In genomic region chr4:182593413-182593812, GRCh38 we compare ENCODE assay signal across 32 cellular contexts.
A peak's percentile ranks its signal among the peaks of the same experiment; 100 is the strongest.
DNase-seq lines count a peak whose midpoint lies in the region; ATAC-seq and TF ChIP-seq lines count a peak whose summit lies in the region.
"Had no signal": no experiment of that assay in that cellular context is flagged by ENCODE, and none has a peak within 500 bp of the region (broad histone marks: within the 10 kb centered on the region; RNA-seq: fewer than 3 reads in every experiment).

No MANE protein-coding gene starts in this region.

- no peak overlapping the region for H3K9ac ChIP-seq in H9 (ENCODE audit: extremely low read depth, insufficient read length, low read length)
- H3K9ac ChIP-seq: parathyroid adenoma had no signal

- H2BK120ac ChIP-seq in H9 (ENCODE audit: low read depth, low read length, poor library complexity, severe bottlenecking) = no peak overlapping the region

- no peaks in the 10 kb centered on the region for H3K79me1 ChIP-seq in H9 (ENCODE audit: insufficient read depth, low read depth, low read length, poor library complexity, severe bottlenecking)

- H3K4me1 Mint-ChIP-seq in H9 (peaks cover 23 to 32% of the 10 kb centered on the region in 2 experiments), WTC11 (peaks cover 46% of the 10 kb centered on the region)
- no peaks in the 10 kb centered on the region for H3K4me1 Mint-ChIP-seq in stimulated activated effector memory CD8-positive, alpha-beta T cell treated with anti-CD3 and anti-CD28 coated beads, Interleukin-12 subunit alpha, Interleukin-12 subunit beta, amount 100 ng/mL, for 72 hours
- H3K4me1 Mint-ChIP-seq: CD8-positive, alpha-beta memory T cell; T-helper 17 cell had no signal

- H3K56ac ChIP-seq in H9 (ENCODE audit: insufficient read length, low read depth, low read length) = no peak overlapping the region

- H3K4me1 ChIP-seq in BE2C (peaks cover 16% of the 10 kb centered on the region), H9 (ENCODE audit: insufficient read depth, low read length) (peaks cover 6% of the 10 kb centered on the region; the same call in 1 of the 2 replicates)
- H3K4me1 ChIP-seq: esophagus muscularis mucosa, foreskin keratinocyte, parathyroid adenoma, testis, uterus had no signal

- H3T11ph ChIP-seq in H9 (ENCODE audit: low read length) = no peak overlapping the region

- CTCF ChIA-PET in WTC11 (lab: Charles Lee) = interaction anchor here (1.0 kb wide), 1 partner anchor 9 kb away, joined by 4 read pairs; no protein-coding TSS in a partner anchor

- no peaks in the 10 kb centered on the region for H3K27me3 ChIP-seq in BE2C
- no peaks in the 10 kb centered on the region for H3K27me3 ChIP-seq in H9 (ENCODE audit: insufficient read depth, low read length)
- H3K27me3 ChIP-seq: esophagus muscularis mucosa, foreskin keratinocyte, testis, uterus had no signal

- no peak overlapping the region for H2BK20ac ChIP-seq in H9 (ENCODE audit: low read depth, low read length, poor library complexity, severe bottlenecking)

- no peak overlapping the region for H3K14ac ChIP-seq in H9 (ENCODE audit: insufficient read depth, low read length)

- no peak overlapping the region for H4K8ac ChIP-seq in H9 (replicated peaks; ENCODE audit: insufficient read length, low read depth, low read length)

- H2BK15ac ChIP-seq in H9 (ENCODE audit: low read depth, low read length) = no peak overlapping the region; the same call in 1 of the 2 replicates

- peak overlapping the region; percentile 15 for H3K18ac ChIP-seq in H9 (ENCODE audit: insufficient read length, low read depth, low read length)

- H3K27ac ChIP-seq in H9 (ENCODE audit: insufficient read length, low read depth, low read length) = no peak overlapping the region
- H3K27ac ChIP-seq: esophagus muscularis mucosa, foreskin keratinocyte, HL-60, parathyroid adenoma, PC-9, skin epidermis, testis, uterus had no signal

- H3K4me2 ChIP-seq in H9 (ENCODE audit: insufficient read depth, insufficient read length, low read length) = no peak overlapping the region
- H3K4me2 ChIP-seq: PC-9 had no signal

- H3K27ac Mint-ChIP-seq in H9 (peak overlapping the region; percentile 40 to 79 (median 60); a peak in 6 of 7 replicates), WTC11 (peak overlapping the region; percentile 82)
- no peak overlapping the region for H3K27ac Mint-ChIP-seq in stimulated activated effector memory CD8-positive, alpha-beta T cell treated with anti-CD3 and anti-CD28 coated beads, Interleukin-12 subunit alpha, Interleukin-12 subunit beta, amount 100 ng/mL, for 72 hours
- H3K27ac Mint-ChIP-seq: activated CD4-positive, alpha-beta memory T cell treated with anti-CD3 and anti-CD28 coated beads for 36 hours; CD8-positive, alpha-beta memory T cell; dendritic cell treated with granulocyte-macrophage colony-stimulating factor and Interleukin-4, amounts not matched to agents 40 ng/mL and 50 ng/mL, for 4 days; T-helper 17 cell had no signal

- H3K4me3 ChIP-seq in BE2C (ENCODE audit: low read depth, low read length) = peak overlapping the region; percentile 17
- H3K4me3 ChIP-seq: esophagus muscularis mucosa, PC-9, skin epidermis, testis, uterus had no signal

- peak; percentile 54 for ATAC-seq in WTC11
- ATAC-seq in GM21619 (IDR thresholded peaks at IDR 0.05; ENCODE audit: unreplicated experiment) = no peak
- no peak for ATAC-seq in stimulated activated effector memory CD8-positive, alpha-beta T cell treated with anti-CD3 and anti-CD28 coated beads, Interleukin-12 subunit alpha, Interleukin-12 subunit beta, amount 100 ng/mL, for 72 hours
- ATAC-seq in left lobe of liver = no peak
- ATAC-seq: foreskin keratinocyte; stimulated activated naive CD8-positive, alpha-beta T cell treated with anti-CD3 and anti-CD28 coated beads, Interleukin-15, Interleukin-2, amounts not matched to agents 100 U/mL and 50 U/mL, for 24 hours; T-helper 17 cell had no signal

- H3K9me3 Mint-ChIP-seq in H9 (peaks cover 0 to 8% of the 10 kb centered on the region in 2 experiments; a peak in 3 of 5 replicates), WTC11 (peaks cover 10% of the 10 kb centered on the region; the same call in 1 of the 2 replicates)
- H3K9me3 Mint-ChIP-seq in stimulated activated effector memory CD8-positive, alpha-beta T cell treated with anti-CD3 and anti-CD28 coated beads, Interleukin-12 subunit alpha, Interleukin-12 subunit beta, amount 100 ng/mL, for 72 hours = no peaks in the 10 kb centered on the region
- H3K9me3 Mint-ChIP-seq: activated CD4-positive, alpha-beta memory T cell treated with anti-CD3 and anti-CD28 coated beads for 36 hours; dendritic cell treated with granulocyte-macrophage colony-stimulating factor and Interleukin-4, amounts not matched to agents 40 ng/mL and 50 ng/mL, for 4 days had no signal

- H2BK12ac ChIP-seq in H9 (ENCODE audit: insufficient read length, low read depth, low read length) = no peak overlapping the region

- peak overlapping the region; percentile 18 for H2AK5ac ChIP-seq in H9 (ENCODE audit: insufficient read length, low read length)

- H3K36me3 Mint-ChIP-seq in H9 (ENCODE audit: insufficient read depth in 1 of 3, low read depth in 3 of 3) (peaks cover under 1 to 11% (median 8%) of the 10 kb centered on the region in 3 experiments; a peak in 5 of 7 replicates), WTC11 (peaks cover 10% of the 10 kb centered on the region)
- H3K36me3 Mint-ChIP-seq in stimulated activated effector memory CD8-positive, alpha-beta T cell treated with anti-CD3 and anti-CD28 coated beads, Interleukin-12 subunit alpha, Interleukin-12 subunit beta, amount 100 ng/mL, for 72 hours = no peaks in the 10 kb centered on the region
- H3K36me3 Mint-ChIP-seq: activated CD4-positive, alpha-beta memory T cell treated with anti-CD3 and anti-CD28 coated beads for 36 hours; CD8-positive, alpha-beta memory T cell had no signal

- H3K79me2 ChIP-seq in H9 (ENCODE audit: insufficient read depth, low read length) = no peaks in the 10 kb centered on the region; the same call in 1 of the 2 replicates
- H3K79me2 ChIP-seq: parathyroid adenoma had no signal

- H3K4me3 Mint-ChIP-seq in H9 = peak overlapping the region in 1 of 2 experiments; percentile 5; a peak in 1 of 5 replicates
- no peak overlapping the region for H3K4me3 Mint-ChIP-seq in WTC11
- H3K4me3 Mint-ChIP-seq in stimulated activated effector memory CD8-positive, alpha-beta T cell treated with anti-CD3 and anti-CD28 coated beads, Interleukin-12 subunit alpha, Interleukin-12 subunit beta, amount 100 ng/mL, for 72 hours = no peak overlapping the region
- H3K4me3 Mint-ChIP-seq: activated CD4-positive, alpha-beta memory T cell treated with anti-CD3 and anti-CD28 coated beads for 36 hours; CD8-positive, alpha-beta memory T cell; dendritic cell treated with granulocyte-macrophage colony-stimulating factor and Interleukin-4, amounts not matched to agents 40 ng/mL and 50 ng/mL, for 4 days; T-helper 17 cell had no signal

- WGBS in H9 (ENCODE audit: extremely low coverage, insufficient read length, low lambda C conversion rate) = 100% methylated on average over 1 of the region's 7 CpGs

- H3K27me3 Mint-ChIP-seq in H9 (ENCODE audit: low read depth) = no peaks in the 10 kb centered on the region
- no peaks in the 10 kb centered on the region for H3K27me3 Mint-ChIP-seq in WTC11 (ENCODE audit: low read depth)
- H3K27me3 Mint-ChIP-seq: dendritic cell treated with granulocyte-macrophage colony-stimulating factor and Interleukin-4, amounts not matched to agents 40 ng/mL and 50 ng/mL, for 4 days had no signal

- H3K23ac ChIP-seq in H9 (ENCODE audit: insufficient read length, low read depth, low read length) = no peak overlapping the region

- no peak overlapping the region for H2AFZ ChIP-seq in H9 (ENCODE audit: low read length)
- H2AFZ ChIP-seq: parathyroid adenoma, PC-9 had no signal

- H3K9me3 ChIP-seq in BE2C (peaks cover 3% of the 10 kb centered on the region; the same call in 1 of the 2 replicates), H9 (ENCODE audit: control insufficient read depth, low read depth, low read length) (no peaks in the 10 kb centered on the region)
- H3K9me3 ChIP-seq: testis, uterus had no signal

- no peaks in the 10 kb centered on the region for H4K20me1 ChIP-seq in H9 (ENCODE audit: control insufficient read depth, insufficient read depth, insufficient read length)

- H2BK5ac ChIP-seq in H9 (ENCODE audit: insufficient read length, low read length) = no peak overlapping the region

- no peak overlapping the region for H3K4ac ChIP-seq in H9 (ENCODE audit: low read depth, low read length)

- DNase-seq in BE2C = peak; percentile 50
- DNase-seq in H9 = no peak
- DNase-seq in WTC11 (ENCODE audit: low spot score) = no peak
- DNase-seq in lung microvascular endothelial cell (ENCODE audit: low read depth in 2 of 2) = peak; percentile 33 to 37
- no peak for DNase-seq in stimulated activated effector memory CD8-positive, alpha-beta T cell treated with anti-CD3 and anti-CD28 coated beads, Interleukin-12 subunit alpha, Interleukin-12 subunit beta, amount 100 ng/mL, for 72 hours (ENCODE audit: low spot score in 2 of 2)
- no peak for DNase-seq in left lobe of liver (ENCODE audit: low spot score)
- DNase-seq: ACHN; activated CD4-positive, alpha-beta memory T cell treated with anti-CD3 and anti-CD28 coated beads for 36 hours; activated CD4-positive, CD25-positive, alpha-beta regulatory T cell treated with anti-CD3 and anti-CD28 coated beads, Interleukin-2, amount 50 U/mL, for 72 hours; activated naive CD4-positive, alpha-beta T cell treated with Interleukin-2 at 50 U/mL for 16 hours; CD8-positive, alpha-beta memory T cell; central memory CD4-positive, alpha-beta T cell; foreskin keratinocyte; H7; mammary epithelial cell; MM.1S; NCI-H1105 treated with DMSO at 0.1 percent for 48 hours; NCI-H2029; NCI-H446; NK-92 treated with Interleukin-12 subunit alpha and Interleukin-12 subunit beta, amount 100 ng/mL, for 24 hours; PC-9; retina; stimulated activated naive CD8-positive, alpha-beta T cell treated with anti-CD3 and anti-CD28 coated beads, Interleukin-15, Interleukin-2, amounts not matched to agents 100 U/mL and 50 U/mL, for 24 hours; T-helper 17 cell; testis; uterus had no signal

- no peak for TF ChIP-seq CTCF in BE2C (IDR thresholded peaks at IDR 0.05; ENCODE audit: low read depth, low read length)
- TF ChIP-seq CTCF in H9 (conservative IDR thresholded peaks at IDR 0.05) = no peak
- TF ChIP-seq CTCF in WTC11 (IDR thresholded peaks at IDR 0.05) = no peak

- H4K5ac ChIP-seq in H9 (ENCODE audit: insufficient read length, low read depth, low read length) = no peak overlapping the region

- POLR2A ChIA-PET in WTC11 (lab: Charles Lee) = no interaction called here

- no peak overlapping the region for H4K91ac ChIP-seq in H9 (ENCODE audit: insufficient read length, low read depth, low read length)

- no peaks in the 10 kb centered on the region for H3K36me3 ChIP-seq in BE2C
- H3K36me3 ChIP-seq: esophagus muscularis mucosa, uterus had no signal

- H3K23me2 ChIP-seq in H9 (ENCODE audit: insufficient read length, low read depth, low read length, poor library complexity, severe bottlenecking) = no peaks in the 10 kb centered on the region

TF ChIP-seq in WTC11, 78 proteins besides CTCF, POLR2A, EP300 and RAD21 (continues in another document):
- TF ChIP-seq ELF4 (CRISPR knock-in tag; IDR thresholded peaks at IDR 0.05; ENCODE audit: low read depth) = no peak
- no peak for TF ChIP-seq KAT7 (CRISPR knock-in tag; IDR thresholded peaks at IDR 0.05; ENCODE audit: borderline replicate concordance)
- no peak for TF ChIP-seq NR3C1 (CRISPR knock-in tag; conservative IDR thresholded peaks at IDR 0.05; ENCODE audit: low read depth)
- no peak for TF ChIP-seq FOXJ3 (CRISPR knock-in tag; IDR thresholded peaks at IDR 0.05; ENCODE audit: borderline replicate concordance)

Comparison
In these comparisons a context has a peak if more than half of its experiments do, and no peak if none do; other contexts are left out.
1. DNase-seq: peak in BE2C (single experiment) and lung microvascular endothelial cell (2 of 2); none in H9 (single experiment), WTC11 (single experiment), stimulated activated effector memory CD8-positive, alpha-beta T cell treated with anti-CD3 and anti-CD28 coated beads, Interleukin-12 subunit alpha, Interleukin-12 subunit beta, amount 100 ng/mL, for 72 hours (0 of 2) and left lobe of liver (single experiment).